Comparison of ENCODE assay signal across 7 cellular contexts in genomic region chr9:74645007-74645639, GRCh38.
DNase-seq lines count a peak whose midpoint lies in the region; ATAC-seq, FAIRE-seq and TF ChIP-seq lines count a peak whose summit lies in the region.

No MANE protein-coding gene starts in this region.

- TF ChIP-seq EP300 in SK-N-SH (IDR thresholded peaks at IDR 0.05; ENCODE audit: borderline replicate concordance in 1 of 2, low read depth in 1 of 2, low read length in 1 of 2) (no peak), upper lobe of left lung (IDR thresholded peaks at IDR 0.05) (no peak)

- H3K79me2 ChIP-seq in SK-N-SH (ENCODE audit: insufficient read depth) = no peaks in the 10 kb centered on the region

- H3K9me3 ChIP-seq in SK-N-SH (no peaks in the 10 kb centered on the region), kidney (ENCODE audit: control insufficient read depth in 1 of 2, low read length in 2 of 2) (no peaks in the 10 kb centered on the region), upper lobe of left lung (no peaks in the 10 kb centered on the region)

- peak; percentile 50; the same call in 1 of the 2 replicates for TF ChIP-seq CTCF in GM12874 (IDR thresholded peaks at IDR 0.05; ENCODE audit: insufficient read depth, low read depth, low read length)
- peak; percentile 68 for TF ChIP-seq CTCF in SK-N-SH (IDR thresholded peaks at IDR 0.05)
- peak; percentile 45 for TF ChIP-seq CTCF in kidney (IDR thresholded peaks at IDR 0.05; ENCODE audit: borderline replicate concordance, extremely low read depth, insufficient read depth)
- peak in 3 of 6 experiments; percentile 24 to 50 (median 34) for TF ChIP-seq CTCF in upper lobe of left lung (IDR thresholded peaks at IDR 0.05)

- H4K20me1 ChIP-seq in SK-N-SH (ENCODE audit: insufficient read depth) = no peaks in the 10 kb centered on the region

- no peak for FAIRE-seq in kidney (lab: Jason Lieb, UNC)

- H3K36me3 ChIP-seq in SK-N-SH (replicated peaks in 1 of 2; ENCODE audit: control insufficient read depth in 1 of 2, insufficient read depth in 2 of 2, low read length in 1 of 2) (no peaks in the 10 kb centered on the region), kidney (ENCODE audit: control insufficient read depth in 1 of 2, insufficient read depth in 2 of 2, low read length in 2 of 2) (no peaks in the 10 kb centered on the region), upper lobe of left lung (no peaks in the 10 kb centered on the region)

- H2AFZ ChIP-seq in SK-N-SH (ENCODE audit: low read depth) = no peak overlapping the region

- H3K27ac ChIP-seq in SK-N-SH (ENCODE audit: low read depth in 2 of 2, low read length in 1 of 2) (no peak overlapping the region), kidney (ENCODE audit: low read depth in 2 of 2, low read length in 2 of 2) (no peak overlapping the region), upper lobe of left lung (no peak overlapping the region)

- intact Hi-C loops in kidney (cut with DNase I) = no loop called here
- intact Hi-C loops in posterior cingulate gyrus (cut with DNase I) = no loop called here

- peak; percentile 32 for DNase-seq in SK-N-SH
- no peak for DNase-seq in kidney
- DNase-seq in posterior cingulate gyrus = no peak
- DNase-seq in upper lobe of left lung = no peak
- no peak for DNase-seq in activated CD8-positive, alpha-beta memory T cell treated with anti-CD3 and anti-CD28 coated beads for 24 hours

- WGBS in SK-N-SH (ENCODE audit: low lambda C conversion rate) = 62% methylated on average over 3 of the region's 3 CpGs
- WGBS in upper lobe of left lung, 2 donors = 61 to 65% methylated on average over 3 of the region's 3 CpGs

- CTCF ChIA-PET in SK-N-SH (lab: Yijun Ruan, JAX) = interaction anchor here (0.9 to 1.3 kb wide), 3 partner anchors 10 to 82 kb away, joined by 3 read pairs; no protein-coding TSS in a partner anchor

- POLR2A ChIA-PET in SK-N-SH (lab: Yijun Ruan, JAX) = no interaction called here

- H3K4me3 ChIP-seq in SK-N-SH (ENCODE audit: low read depth in 2 of 2, low read length in 1 of 2) (no peak overlapping the region; a peak in 1 of 4 replicates), kidney (ENCODE audit: low read length in 2 of 2) (no peak overlapping the region), upper lobe of left lung (no peak overlapping the region)

- H3K4me2 ChIP-seq in SK-N-SH = no peak overlapping the region

- H3K27me3 ChIP-seq in SK-N-SH (ENCODE audit: insufficient read depth) = no peaks in the 10 kb centered on the region
- no peaks in the 10 kb centered on the region for H3K27me3 ChIP-seq in upper lobe of left lung

- TF ChIP-seq POLR2A in upper lobe of left lung (IDR thresholded peaks at IDR 0.05) = no peak

- no peaks in the 10 kb centered on the region for H3F3A ChIP-seq in SK-N-SH (replicated peaks; ENCODE audit: insufficient read depth)

- TF ChIP-seq RAD21 in SK-N-SH (IDR thresholded peaks at IDR 0.05; ENCODE audit: low read length) = peak; percentile 69

- H3K9me2 ChIP-seq in SK-N-SH = no peaks in the 10 kb centered on the region

- no peak overlapping the region for H3K9ac ChIP-seq in SK-N-SH
- no peak overlapping the region for H3K9ac ChIP-seq in kidney (ENCODE audit: low read length in 2 of 2)

- H3K4me1 ChIP-seq in SK-N-SH (ENCODE audit: control insufficient read depth in 1 of 2, insufficient read depth in 2 of 2, low read depth in 1 of 2, low read length in 1 of 2) = no peaks in the 10 kb centered on the region; a peak in 1 of 4 replicates
- H3K4me1 ChIP-seq in kidney (ENCODE audit: control insufficient read depth in 1 of 2, insufficient read depth in 1 of 2, low read depth in 1 of 2, low read length in 2 of 2) = no peaks in the 10 kb centered on the region
- H3K4me1 ChIP-seq in upper lobe of left lung = no peaks in the 10 kb centered on the region

- ATAC-seq in HG02970 (IDR thresholded peaks at IDR 0.05; ENCODE audit: low FRiP score, unreplicated experiment) (peak; percentile 57), upper lobe of left lung (ENCODE audit: low FRiP score in 2 of 2) (no peak)

TF ChIP-seq in SK-N-SH, 30 proteins besides CTCF, POLR2A, EP300 and RAD21:
- TF ChIP-seq USF2 (IDR thresholded peaks at IDR 0.05; ENCODE audit: borderline replicate concordance, low read depth, low read length) (no peak), RFX5 (IDR thresholded peaks at IDR 0.05; ENCODE audit: low read length) (no peak), SMC3 (IDR thresholded peaks at IDR 0.05; ENCODE audit: low read depth, low read length) (peak; percentile 28; the same call in 1 of the 2 replicates), RCOR1 (IDR thresholded peaks at IDR 0.05; ENCODE audit: low read length) (no peak), REST (IDR thresholded peaks at IDR 0.05; ENCODE audit: low read depth, low read length) (no peak), FOXJ3 (CRISPR knock-in tag; IDR thresholded peaks at IDR 0.05) (no peak)
